Comparison of ENCODE assay signal across 9 cellular contexts in the genomic region with DNA sequence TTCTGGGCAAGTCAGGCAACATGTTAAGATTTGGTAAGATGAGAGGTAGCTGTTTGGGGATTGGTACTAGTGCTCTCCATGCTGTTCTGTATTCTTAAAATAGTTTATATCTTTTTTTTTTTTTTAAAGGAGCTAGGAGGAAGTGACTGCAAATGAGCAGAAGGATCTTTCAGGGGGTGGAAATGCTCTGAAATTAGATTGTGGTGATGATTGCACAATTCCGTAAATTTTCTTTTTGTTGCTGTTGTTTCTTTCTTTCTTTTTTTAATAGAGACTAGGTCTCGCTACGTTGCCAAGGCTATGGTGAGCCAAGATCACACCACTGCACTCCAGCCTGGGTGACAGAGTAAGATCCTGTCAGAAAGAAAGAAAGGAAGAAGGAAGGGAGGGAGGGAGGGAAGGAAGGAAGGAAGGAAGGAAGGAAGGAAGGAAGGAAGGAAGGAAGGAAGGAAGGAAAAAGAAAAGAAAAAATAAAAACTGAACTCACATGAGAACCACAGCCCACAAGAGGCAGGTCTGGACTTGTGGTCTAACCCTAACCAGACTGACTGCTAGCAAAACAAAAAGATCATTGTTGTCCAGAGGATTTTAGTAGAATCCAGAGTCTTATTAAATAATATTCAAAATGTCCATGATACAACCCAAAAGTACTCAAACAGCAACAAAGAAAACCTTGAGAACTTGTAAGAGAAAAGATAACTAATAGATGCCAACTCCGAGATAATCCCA. TPM values are rescaled to one million over a fixed set of nuclear protein-coding genes. Genes with fewer than 3 reads are reported as not detected.
DNase-seq lines count a peak whose midpoint lies in the region; ATAC-seq, FAIRE-seq and TF ChIP-seq lines count a peak whose summit lies in the region.
"Had no signal": no experiment of that assay in that cellular context is flagged by ENCODE, and none has a peak within 500 bp of the region (broad histone marks: within the 10 kb centered on the region; RNA-seq: fewer than 3 reads in every experiment).

No MANE protein-coding gene starts in this region.

- no peaks in the 10 kb centered on the region for H3K27me3 Mint-ChIP-seq in activated naive CD8-positive, alpha-beta T cell

- peaks cover 19 to 93% of the 10 kb centered on the region in 2 donors for H3K4me1 ChIP-seq in left lung
- H3K4me1 ChIP-seq in colonic mucosa, result no peaks in the 10 kb centered on the region

- H3K27me3 ChIP-seq in left lung, result peaks cover 0 to 37% of the 10 kb centered on the region in 2 donors
- peaks cover 8% of the 10 kb centered on the region for H3K27me3 ChIP-seq in colonic mucosa

- no peak for TF ChIP-seq CTCF in AG10803 (conservative IDR thresholded peaks at IDR 0.05; ENCODE audit: low read length)
- TF ChIP-seq CTCF in left lung (IDR thresholded peaks at IDR 0.05), result no peak
- TF ChIP-seq CTCF in D721Med (IDR thresholded peaks at IDR 0.05; ENCODE audit: insufficient read depth, missing control alignments), result no peak
- no peak for TF ChIP-seq CTCF in colonic mucosa (IDR thresholded peaks at IDR 0.05)

- H3K9me3 Mint-ChIP-seq in activated naive CD8-positive, alpha-beta T cell (ENCODE audit: low read depth), result no peaks in the 10 kb centered on the region

- H3K36me3 ChIP-seq in left lung (no peaks in the 10 kb centered on the region), colonic mucosa (no peaks in the 10 kb centered on the region)

- peak overlapping the region; percentile 92 for H3K27ac Mint-ChIP-seq in activated naive CD8-positive, alpha-beta T cell

- H3K4me3 Mint-ChIP-seq in activated naive CD8-positive, alpha-beta T cell, result peak overlapping the region; percentile 81

- no peak overlapping the region for H3K9ac ChIP-seq in colonic mucosa (ENCODE audit: low read depth in 2 of 2, low read length in 2 of 2)

- H3K27ac ChIP-seq in left lung (peak overlapping the region; percentile 19 to 93), colonic mucosa (no peak overlapping the region)

- H3K4me1 Mint-ChIP-seq in activated naive CD8-positive, alpha-beta T cell (ENCODE audit: low read depth), result peaks cover 85% of the 10 kb centered on the region

- FAIRE-seq in D721Med (lab: Jason Lieb, UNC), result no peak

- H3K4me3 ChIP-seq in AG10803 (ENCODE audit: low read length) (no peak overlapping the region), left lung (no peak overlapping the region), colonic mucosa (no peak overlapping the region)
- H3K4me3 ChIP-seq: lung had no signal

- peak; percentile 83 for DNase-seq in AG10803 (ENCODE audit: low read depth)
- peak; percentile 68 for DNase-seq in LHCN-M2 (ENCODE audit: low read depth)
- peak in 1 of 2 donors; percentile 1 for DNase-seq in left lung
- DNase-seq in T1000 (lab: John Stamatoyannopoulos, UW), result no peak
- no peak for DNase-seq in D721Med (ENCODE audit: insufficient read length, low spot score)
- DNase-seq in colonic mucosa, result no peak

- H3K9me3 ChIP-seq in left lung (no peaks in the 10 kb centered on the region), colonic mucosa (no peaks in the 10 kb centered on the region)

- intact Hi-C loops in left lung (cut with DNase I), result no loop called here
- intact Hi-C loops in colonic mucosa (cut with DNase I), result no loop called here

- ATAC-seq in left lung, result peak; percentile 33
- ATAC-seq in HG03442 (IDR thresholded peaks at IDR 0.05; ENCODE audit: unreplicated experiment), result no peak

- peaks cover under 1% of the 10 kb centered on the region for H3K36me3 Mint-ChIP-seq in activated naive CD8-positive, alpha-beta T cell

RNA-seq across cellular contexts. Expression of gene ITGB2, which starts 4.5 kb away (rescaled TPM):
- total RNA-seq in LHCN-M2 (2014; rRNA removed) (3.7 and 3.8 TPM in 2 replicates), left lung (100 to 1,000 TPM; 185 to 404 TPM), colonic mucosa (10 to 100 TPM; 13.1 to 27.1 TPM)
- 25.3 TPM for polyA plus RNA-seq in LHCN-M2 (2012)

RNA-seq across cellular contexts. Expression of gene SLX9, which starts 14.6 kb away (rescaled TPM):
- total RNA-seq in LHCN-M2 (2014; rRNA removed) (21.2 and 24.9 TPM in 2 replicates), left lung (10 to 100 TPM; 16.4 to 29.6 TPM), colonic mucosa (10 to 100 TPM; 30.6 to 50.1 TPM)
- polyA plus RNA-seq in LHCN-M2 (2012), result 57.1 TPM

RNA-seq across cellular contexts. Expression of gene PTTG1IP, which starts 51.7 kb away (rescaled TPM):
- total RNA-seq in LHCN-M2 (2014; rRNA removed) (496 and 531 TPM in 2 replicates), left lung (100 to 1,000 TPM; 247 to 263 TPM), colonic mucosa (100 to 1,000 TPM; 218 to 414 TPM)
- polyA plus RNA-seq in LHCN-M2 (2012), result 689 TPM

Comparison
In these comparisons a context has a peak if more than half of its experiments do, and no peak if none do; other contexts are left out.
1. DNase-seq: peak in AG10803 (single experiment) and LHCN-M2 (single experiment); none in T1000 (single experiment), D721Med (single experiment) and colonic mucosa (single experiment).
2. RNA of gene ITGB2, which starts 4.5 kb away (total RNA-seq): 185 to 404 TPM in left lung; 13.1 to 27.1 TPM in colonic mucosa and 3.7 to 3.8 TPM in LHCN-M2; every median in the first group is over 4 times any median in the second.